ENCODE assay signal across 14 cellular contexts in the genomic region with DNA sequence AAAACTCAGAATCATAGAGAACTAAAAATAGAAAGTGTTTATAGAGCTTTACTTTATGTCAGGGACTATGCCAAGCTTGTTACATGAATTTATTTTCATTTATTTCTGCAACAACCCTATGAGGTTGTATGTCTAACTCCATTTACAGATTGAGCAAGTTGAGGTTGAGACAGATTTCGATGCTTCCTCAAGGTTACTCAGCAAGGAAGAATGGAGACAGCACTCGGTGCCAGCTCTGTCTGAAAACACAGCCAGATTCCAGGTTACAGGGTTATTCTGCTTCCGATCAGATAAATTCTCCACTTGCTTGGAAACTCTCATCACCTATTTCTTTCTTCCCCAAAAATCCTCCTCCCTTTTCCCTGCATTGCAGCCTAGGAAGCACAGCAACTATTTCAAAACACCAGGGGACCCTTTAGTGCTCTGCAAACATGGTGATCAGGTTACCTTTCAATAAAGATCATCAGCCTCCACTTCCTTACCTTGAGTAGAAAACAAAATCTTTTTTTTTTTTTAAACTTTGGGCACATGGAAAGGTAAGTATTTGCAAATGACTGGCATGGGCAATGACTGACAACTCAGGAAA. TPM values are rescaled to one million over a fixed set of nuclear protein-coding genes. Genes with fewer than 3 reads are reported as not detected.
DNase-seq lines count a peak whose midpoint lies in the region; ATAC-seq, FAIRE-seq and TF ChIP-seq lines count a peak whose summit lies in the region.
"Had no signal": no experiment of that assay in that cellular context is flagged by ENCODE, and none has a peak within 500 bp of the region (broad histone marks: within the 10 kb centered on the region; RNA-seq: fewer than 3 reads in every experiment).

No MANE protein-coding gene starts in this region.

- DNase-seq in AG04450 (ENCODE audit: low read depth, low spot score) (peak; percentile 42), HT1080 (ENCODE audit: low read depth) (peak; percentile 23), adipocyte (ENCODE audit: low read depth) (peak; percentile 85), foreskin keratinocyte (peak in 1 of 2 donors; percentile 33), GM12891 (ENCODE audit: insufficient read length, low spot score) (no peak)
- no peak for DNase-seq in activated CD8-positive, alpha-beta memory T cell treated with anti-CD3 and anti-CD28 coated beads, Interleukin-2, amount 10 ng/mL, durations not matched to agents 7 days and 5 days
- DNase-seq: heart right ventricle, NCI-H774, pancreas, SJCRH30, upper lobe of left lung had no signal

- H3K27me3 Mint-ChIP-seq in activated CD8-positive, alpha-beta memory T cell treated with anti-CD3 and anti-CD28 coated beads, Interleukin-2, amount 10 ng/mL, durations not matched to agents 7 days and 5 days: peaks cover 17% of the 10 kb centered on the region

- no peak for FAIRE-seq in GM12891 (lab: Jason Lieb, UNC)
- FAIRE-seq: pancreas had no signal

- H3K27ac Mint-ChIP-seq in activated CD8-positive, alpha-beta memory T cell treated with anti-CD3 and anti-CD28 coated beads, Interleukin-2, amount 10 ng/mL, durations not matched to agents 7 days and 5 days: no peak overlapping the region

- ATAC-seq in foreskin keratinocyte (peak; percentile 57), GM19467 (IDR thresholded peaks at IDR 0.05; ENCODE audit: unreplicated experiment) (no peak), GM18870 (IDR thresholded peaks at IDR 0.05; ENCODE audit: unreplicated experiment) (no peak)
- no peak for ATAC-seq in activated CD8-positive, alpha-beta memory T cell treated with anti-CD3 and anti-CD28 coated beads, Interleukin-2, amount 10 ng/mL, durations not matched to agents 7 days and 5 days
- ATAC-seq: heart right ventricle had no signal

- H3K4me3 ChIP-seq in AG04450 (ENCODE audit: low read depth, low read length) (no peak overlapping the region), adipocyte (ENCODE audit: low read length) (no peak overlapping the region)
- H3K4me3 ChIP-seq: heart right ventricle, pancreas, SJCRH30, upper lobe of left lung had no signal

- H3K9me3 Mint-ChIP-seq in activated CD8-positive, alpha-beta memory T cell treated with anti-CD3 and anti-CD28 coated beads, Interleukin-2, amount 10 ng/mL, durations not matched to agents 7 days and 5 days (ENCODE audit: low read depth): no peaks in the 10 kb centered on the region

- H3K36me3 ChIP-seq in adipocyte (ENCODE audit: control insufficient read depth, insufficient read depth, low read length, severe bottlenecking): no peaks in the 10 kb centered on the region
- H3K36me3 ChIP-seq: heart right ventricle, pancreas, SJCRH30, upper lobe of left lung had no signal

- H3K4me3 Mint-ChIP-seq in activated CD8-positive, alpha-beta memory T cell treated with anti-CD3 and anti-CD28 coated beads, Interleukin-2, amount 10 ng/mL, durations not matched to agents 7 days and 5 days: no peak overlapping the region

- H3K4me1 Mint-ChIP-seq in activated CD8-positive, alpha-beta memory T cell treated with anti-CD3 and anti-CD28 coated beads, Interleukin-2, amount 10 ng/mL, durations not matched to agents 7 days and 5 days: no peaks in the 10 kb centered on the region

- peaks cover 17% of the 10 kb centered on the region for H3K4me1 ChIP-seq in adipocyte (ENCODE audit: control insufficient read depth, insufficient read depth, low read length)
- H3K4me1 ChIP-seq in foreskin keratinocyte: peaks cover 10% of the 10 kb centered on the region
- H3K4me1 ChIP-seq: heart right ventricle had no signal

- CTCF ChIA-PET in AG04450 (lab: Charles Lee): interaction anchor here (0.7 to 1.5 kb wide), 5 partner anchors 79 to 200 kb away, joined by 3 to 5 read pairs (median 3); no protein-coding TSS in a partner anchor
- CTCF ChIA-PET in activated CD8-positive, alpha-beta memory T cell treated with anti-CD3 and anti-CD28 coated beads, Interleukin-2, amount 10 ng/mL, durations not matched to agents 7 days and 5 days (lab: Charles Lee): no interaction called here

- H3K9ac ChIP-seq in adipocyte (ENCODE audit: low read length): no peak overlapping the region

- H3K27me3 ChIP-seq in AG04450 (ENCODE audit: control insufficient read depth, insufficient read depth, low read length) (no peaks in the 10 kb centered on the region), adipocyte (replicated peaks; ENCODE audit: control insufficient read depth, insufficient read depth, low read length) (no peaks in the 10 kb centered on the region), foreskin keratinocyte (no peaks in the 10 kb centered on the region)
- H3K27me3 ChIP-seq: pancreas, SJCRH30, upper lobe of left lung had no signal

- H3K9me3 ChIP-seq in AG04450 (ENCODE audit: control insufficient read depth, insufficient read depth, low read length) (peaks cover 2% of the 10 kb centered on the region; the same call in 1 of the 2 replicates), adipocyte (ENCODE audit: control insufficient read depth, low read length) (no peaks in the 10 kb centered on the region)
- H3K9me3 ChIP-seq: heart right ventricle, pancreas, SJCRH30, upper lobe of left lung had no signal

- TF ChIP-seq POLR2A in GM12891 (IDR thresholded peaks at IDR 0.05; ENCODE audit: low read depth, low read length): no peak

- no peaks in the 10 kb centered on the region for H3K36me3 Mint-ChIP-seq in activated CD8-positive, alpha-beta memory T cell treated with anti-CD3 and anti-CD28 coated beads, Interleukin-2, amount 10 ng/mL, durations not matched to agents 7 days and 5 days

- H3K27ac ChIP-seq in AG04450 (ENCODE audit: low read depth, low read length): no peak overlapping the region
- H3K27ac ChIP-seq in foreskin keratinocyte: no peak overlapping the region
- H3K27ac ChIP-seq: heart right ventricle, pancreas, SJCRH30, upper lobe of left lung had no signal

- POLR2A ChIA-PET in AG04450 (lab: Yijun Ruan, JAX): interaction anchor here (1.2 kb wide), 1 partner anchor 75 kb away, joined by 3 read pairs; no protein-coding TSS in a partner anchor

- no peak for TF ChIP-seq CTCF in AG04450 (IDR thresholded peaks at IDR 0.05; ENCODE audit: low read depth, low read length)
- TF ChIP-seq CTCF in foreskin keratinocyte (conservative IDR thresholded peaks at IDR 0.05): no peak

TF ChIP-seq in GM12891, 5 proteins besides CTCF, POLR2A, EP300 and RAD21:
- TF ChIP-seq SPI1 (IDR thresholded peaks at IDR 0.05; ENCODE audit: low read depth, low read length) (no peak), TAF1 (IDR thresholded peaks at IDR 0.05; ENCODE audit: low read depth, low read length) (no peak), PAX5 (IDR thresholded peaks at IDR 0.05; ENCODE audit: insufficient read depth, low read length, severe bottlenecking) (no peak), POU2F2 (IDR thresholded peaks at IDR 0.05; ENCODE audit: low read depth, low read length) (no peak), POLR2AphosphoS5 (IDR thresholded peaks at IDR 0.05; ENCODE audit: low read depth, low read length) (no peak)

RNA-seq across cellular contexts. Expression of a gene that starts 7.0 kb away (rescaled TPM):
- polyA plus RNA-seq in AG04450 (2011; rRNA removed) (1.2 and 2.1 TPM in 2 replicates), foreskin keratinocyte (0.15 and 0.16 TPM in 2 replicates)
- polyA minus RNA-seq in AG04450 (2011; rRNA and poly(A)+ RNA removed): 0.14 and 0.52 TPM in 2 replicates
- 19.5 and 20.0 TPM in 2 replicates for total RNA-seq in HT1080 (2014; rRNA removed; shearing (Covaris generic))
- 0.79 and 0.85 TPM in 2 replicates for polyA plus RNA-seq in HT1080 (2015; cell fraction: cytosol; rRNA removed)
- 2.4 and 5.1 TPM in 2 replicates for polyA plus RNA-seq in HT1080 (2015; cell fraction: nucleus; rRNA removed)
- 0.10 and 0.21 TPM in 2 replicates for total RNA-seq in foreskin keratinocyte
- total RNA-seq in activated CD8-positive, alpha-beta memory T cell treated with anti-CD3 and anti-CD28 coated beads, Interleukin-2, amount 10 ng/mL, durations not matched to agents 7 days and 5 days: not detected
- not detected for polyA plus RNA-seq in GM12891 (2012; ENCODE audit: low read depth, missing spikeins)
- total RNA-seq: heart right ventricle, lung microvascular endothelial cell had no signal
- polyA plus RNA-seq: heart right ventricle had no signal

RNA-seq across cellular contexts. Expression of a gene that starts 38.4 kb away (rescaled TPM):
- not detected in 2 replicates for polyA plus RNA-seq in AG04450 (2011; rRNA removed)
- polyA minus RNA-seq in AG04450 (2011; rRNA and poly(A)+ RNA removed): not detected in 2 replicates
- total RNA-seq in HT1080 (2014; rRNA removed; shearing (Covaris generic)): not detected in 2 replicates
- polyA plus RNA-seq in HT1080 (2015; cell fraction: cytosol; rRNA removed): not detected in 2 replicates
- polyA plus RNA-seq in HT1080 (2015; cell fraction: nucleus; rRNA removed): 0.27 TPM in 1 of 2 replicates, not detected in the other
- total RNA-seq in foreskin keratinocyte: not detected in 2 replicates
- not detected in 2 replicates for polyA plus RNA-seq in foreskin keratinocyte
- total RNA-seq in activated CD8-positive, alpha-beta memory T cell treated with anti-CD3 and anti-CD28 coated beads, Interleukin-2, amount 10 ng/mL, durations not matched to agents 7 days and 5 days: not detected
- not detected for polyA plus RNA-seq in GM12891 (2012; ENCODE audit: low read depth, missing spikeins)
- total RNA-seq: lung microvascular endothelial cell, SJCRH30 had no signal
- polyA plus RNA-seq: heart right ventricle, pancreas had no signal

RNA-seq across cellular contexts. Expression of a gene that starts 38.4 kb away (rescaled TPM):
- 33.8 and 41.2 TPM in 2 replicates for polyA plus RNA-seq in AG04450 (2011; rRNA removed)
- 13.1 and 14.3 TPM in 2 replicates for polyA minus RNA-seq in AG04450 (2011; rRNA and poly(A)+ RNA removed)
- 7.9 and 9.4 TPM in 2 replicates for total RNA-seq in HT1080 (2014; rRNA removed; shearing (Covaris generic))
- 7.9 and 8.1 TPM in 2 replicates for polyA plus RNA-seq in HT1080 (2015; cell fraction: cytosol; rRNA removed)
- polyA plus RNA-seq in HT1080 (2015; cell fraction: nucleus; rRNA removed): 19.8 and 20.7 TPM in 2 replicates
- total RNA-seq in foreskin keratinocyte: 34.4 and 62.3 TPM in 2 replicates
- polyA plus RNA-seq in foreskin keratinocyte: 27.8 and 43.4 TPM in 2 replicates
- not detected for total RNA-seq in activated CD8-positive, alpha-beta memory T cell treated with anti-CD3 and anti-CD28 coated beads, Interleukin-2, amount 10 ng/mL, durations not matched to agents 7 days and 5 days
- polyA plus RNA-seq in GM12891 (2012; ENCODE audit: low read depth, missing spikeins): not detected
- total RNA-seq: SJCRH30 had no signal

RNA-seq across cellular contexts. Expression of a gene that starts 56.0 kb away (rescaled TPM):
- polyA plus RNA-seq in AG04450 (2011; rRNA removed) (0.87 and 0.97 TPM in 2 replicates), foreskin keratinocyte (1.8 and 4.4 TPM in 2 replicates)
- polyA minus RNA-seq in AG04450 (2011; rRNA and poly(A)+ RNA removed): 0.22 and 0.41 TPM in 2 replicates
- total RNA-seq in HT1080 (2014; rRNA removed; shearing (Covaris generic)): not detected in 2 replicates
- polyA plus RNA-seq in HT1080 (2015; cell fraction: cytosol; rRNA removed): not detected in 2 replicates
- polyA plus RNA-seq in HT1080 (2015; cell fraction: nucleus; rRNA removed): 0.07 TPM in 1 of 2 replicates, not detected in the other
- 1.7 and 5.2 TPM in 2 replicates for total RNA-seq in foreskin keratinocyte
- under 1 TPM in 1 of 2 experiments, not detected in 1; 0.33 TPM for total RNA-seq in activated CD8-positive, alpha-beta memory T cell treated with anti-CD3 and anti-CD28 coated beads, Interleukin-2, amount 10 ng/mL, durations not matched to agents 7 days and 5 days
- not detected for polyA plus RNA-seq in GM12891 (2012; ENCODE audit: low read depth, missing spikeins)
- total RNA-seq: heart right ventricle, SJCRH30 had no signal
- polyA plus RNA-seq: heart right ventricle had no signal

Comparison
In these comparisons a context has a peak if more than half of its experiments do, and no peak if none do; other contexts are left out.
1. DNase-seq: peak in AG04450 (single experiment), HT1080 (single experiment) and adipocyte (single experiment); none in activated CD8-positive, alpha-beta memory T cell treated with anti-CD3 and anti-CD28 coated beads, Interleukin-2, amount 10 ng/mL, durations not matched to agents 7 days and 5 days (single experiment) and GM12891 (single experiment).
2. RNA of a gene that starts 7.0 kb away (total RNA-seq): 19.5 to 20.0 TPM in HT1080; 0.10 to 0.21 TPM in foreskin keratinocyte and not detected in activated CD8-positive, alpha-beta memory T cell treated with anti-CD3 and anti-CD28 coated beads, Interleukin-2, amount 10 ng/mL, durations not matched to agents 7 days and 5 days; every median in the first group is over 10 times any median in the second.